In genomic region chr10:4154317-4154716, GRCh38 we compare ENCODE assay signal across 14 cellular contexts.
"Had no signal": no experiment of that assay in that cellular context is flagged by ENCODE, and none has a peak within 500 bp of the region (broad histone marks: within the 10 kb centered on the region; RNA-seq: fewer than 3 reads in every experiment).

No MANE protein-coding gene starts in this region.

- DNase-seq: activated CD4-positive, alpha-beta T cell treated with anti-CD3 and anti-CD28 coated beads for 1 hour; activated CD8-positive, alpha-beta memory T cell treated with anti-CD3 and anti-CD28 coated beads, Interleukin-2, amount 50 U/mL, for 48 hours; activated T-cell treated with anti-CD3 and anti-CD28 coated beads, Interleukin-2, amount 50 U/mL, for 72 hours; esophagus squamous epithelium; kidney; left lung; natural killer cell; stomach; T1000; testis; upper lobe of left lung had no signal

- H3K4me1 ChIP-seq: esophagus squamous epithelium, left lung, stomach, testis, upper lobe of left lung had no signal

- H3K36me3 ChIP-seq: esophagus squamous epithelium, left lung, neutrophil, stomach, upper lobe of left lung had no signal

- ATAC-seq: left lung, natural killer cell had no signal

- H3K9me3 ChIP-seq: esophagus squamous epithelium, left lung, neutrophil, stomach, testis, upper lobe of left lung had no signal

- H3K27me3 ChIP-seq: esophagus squamous epithelium, hepatocyte, left lung, neutrophil, stomach, testis, upper lobe of left lung had no signal

- H3K4me3 ChIP-seq: esophagus squamous epithelium, hepatocyte, left lung, SK-N-MC, stomach, testis, upper lobe of left lung had no signal

- H3K27ac ChIP-seq: esophagus squamous epithelium, hepatocyte, left lung, neutrophil, SK-N-MC, stomach, testis, upper lobe of left lung had no signal
